In genomic region chr6:106662458-106662857, GRCh38 we compare ENCODE assay signal across 19 cellular contexts.
"Had no signal": no experiment of that assay in that cellular context is flagged by ENCODE, and none has a peak within 500 bp of the region (broad histone marks: within the 10 kb centered on the region; RNA-seq: fewer than 3 reads in every experiment).

No MANE protein-coding gene starts in this region.

- H3K27ac Mint-ChIP-seq: natural killer cell, progenitor cell of endocrine pancreas had no signal

- H3K36me3 ChIP-seq: ovary had no signal

- H3K27ac ChIP-seq: esophagus squamous epithelium, gastroesophageal sphincter, ovary, tibial artery had no signal

- H3K4me1 ChIP-seq: gastroesophageal sphincter, tibial artery had no signal

- ATAC-seq: gastroesophageal sphincter; mucosa of descending colon; natural killer cell; right cardiac atrium; stimulated activated naive CD8-positive, alpha-beta T cell treated with anti-CD3 and anti-CD28 coated beads, Interleukin-15, Interleukin-2, amounts not matched to agents 100 U/mL and 50 U/mL, for 24 hours had no signal

- H3K4me3 ChIP-seq: esophagus squamous epithelium, gastroesophageal sphincter, mucosa of descending colon, ovary, tibial artery had no signal

- H3K27me3 Mint-ChIP-seq: progenitor cell of endocrine pancreas had no signal

- H3K4me3 Mint-ChIP-seq: natural killer cell, neural crest cell had no signal

- DNase-seq: cerebellar nuclear complex; dermis blood vessel endothelial cell; esophagus squamous epithelium; foreskin fibroblast; glutamatergic neuron; kidney glomerular epithelial cell; mammary epithelial cell; mucosa of descending colon; natural killer cell; nucleus accumbens; ovary; right cardiac atrium; small intestine; stimulated activated CD4-positive, alpha-beta T cell treated with anti-CD3 and anti-CD28 coated beads, Interleukin-2, amount 100 ng/mL, for 48 hours; stimulated activated naive CD8-positive, alpha-beta T cell treated with anti-CD3 and anti-CD28 coated beads, Interleukin-15, Interleukin-2, amounts not matched to agents 100 U/mL and 50 U/mL, for 24 hours; tibial artery had no signal

- H3K4me1 Mint-ChIP-seq: natural killer cell had no signal

- H3K27me3 ChIP-seq: esophagus squamous epithelium, gastroesophageal sphincter, ovary, tibial artery had no signal

- H3K9me3 ChIP-seq: ovary had no signal
